ENCODE assay signal across 29 cellular contexts in the genomic region with DNA sequence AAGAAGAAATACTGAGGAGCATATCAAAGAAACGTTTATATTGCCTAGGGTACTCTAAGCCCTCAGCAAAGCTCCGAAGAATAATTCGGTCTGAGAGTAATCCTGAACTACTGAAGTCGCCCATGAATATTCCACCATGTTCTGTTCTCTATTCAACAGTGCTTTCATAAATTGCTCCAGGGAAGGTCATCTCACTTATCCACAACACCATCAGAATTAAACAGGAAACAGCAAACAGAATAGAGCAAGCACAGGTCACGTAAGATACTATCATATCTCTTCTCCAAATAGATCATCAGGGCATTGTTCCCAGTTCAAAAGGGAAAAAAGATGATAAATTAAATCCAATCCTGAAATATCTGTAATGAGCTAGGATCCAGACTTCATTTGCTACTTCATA.
"Had no signal": no experiment of that assay in that cellular context is flagged by ENCODE, and none has a peak within 500 bp of the region (broad histone marks: within the 10 kb centered on the region; RNA-seq: fewer than 3 reads in every experiment).

No MANE protein-coding gene starts in this region.

- ATAC-seq: effector memory CD8-positive, alpha-beta T cell; esophagus mucosa; gastrocnemius medialis; heart right ventricle; left colon; left lobe of liver; left ventricle myocardium superior; lower lobe of right lung; mucosa of descending colon; naive thymus-derived CD8-positive, alpha-beta T cell had no signal

- H3K36me3 ChIP-seq: esophagus squamous epithelium, gastrocnemius medialis, heart right ventricle, lower lobe of right lung had no signal

- H3K27me3 Mint-ChIP-seq: dendritic cell treated with granulocyte-macrophage colony-stimulating factor and Interleukin-4, amounts not matched to agents 40 ng/mL and 50 ng/mL, for 4 days; effector memory CD8-positive, alpha-beta T cell; naive B cell had no signal

- H3K4me1 ChIP-seq: esophagus squamous epithelium, gastrocnemius medialis, heart right ventricle, lower lobe of right lung had no signal

- H3K4me1 Mint-ChIP-seq: naive B cell; naive thymus-derived CD8-positive, alpha-beta T cell had no signal

- H3K4me3 Mint-ChIP-seq: dendritic cell treated with granulocyte-macrophage colony-stimulating factor and Interleukin-4, amounts not matched to agents 40 ng/mL and 50 ng/mL, for 4 days; effector memory CD8-positive, alpha-beta T cell; endodermal cell; mesothelial cell of epicardium; naive B cell; naive thymus-derived CD8-positive, alpha-beta T cell had no signal

- H3K9me3 Mint-ChIP-seq: endodermal cell, naive B cell had no signal

- H3K27ac Mint-ChIP-seq: dendritic cell treated with granulocyte-macrophage colony-stimulating factor and Interleukin-4, amounts not matched to agents 40 ng/mL and 50 ng/mL, for 4 days; effector memory CD8-positive, alpha-beta T cell; endodermal cell; mesothelial cell of epicardium; naive B cell; naive thymus-derived CD8-positive, alpha-beta T cell had no signal

- FAIRE-seq: endometrium, kidney had no signal

- H3K9me3 ChIP-seq: esophagus squamous epithelium, gastrocnemius medialis, heart right ventricle, lower lobe of right lung, mucosa of descending colon had no signal

- H3K36me3 Mint-ChIP-seq: naive B cell; naive thymus-derived CD8-positive, alpha-beta T cell had no signal

- H3K4me3 ChIP-seq: esophagus squamous epithelium, gastrocnemius medialis, heart right ventricle, lower lobe of right lung, mucosa of descending colon had no signal

- H3K27me3 ChIP-seq: esophagus squamous epithelium, gastrocnemius medialis, heart right ventricle had no signal

- DNase-seq: cortex of kidney; effector CD8-positive, alpha-beta T cell; effector memory CD8-positive, alpha-beta T cell; endodermal cell; erythroblast; esophagus squamous epithelium; foreskin fibroblast; foreskin melanocyte; gastrocnemius medialis; glutamatergic neuron; head of caudate nucleus; heart right ventricle; hippocampal formation; islet precursor cell; kidney; kidney glomerular epithelial cell; left colon; left ventricle myocardium superior; lower lobe of right lung; mesenchymal stem cell; mucosa of descending colon; naive B cell; naive thymus-derived CD8-positive, alpha-beta T cell had no signal

- H3K27ac ChIP-seq: epithelial cell of prostate, esophagus squamous epithelium, gastrocnemius medialis, heart right ventricle, lower lobe of right lung had no signal
